8 cellular contexts compared by ENCODE assay signal in genomic region chr12:87661770-87662402, GRCh38.
DNase-seq lines count a peak whose midpoint lies in the region; ATAC-seq and TF ChIP-seq lines count a peak whose summit lies in the region.

No MANE protein-coding gene starts in this region.

- H3K36me3 ChIP-seq in RWPE2 (ENCODE audit: low read depth) (no peaks in the 10 kb centered on the region), mesenchymal stem cell (ENCODE audit: control insufficient read depth in 1 of 2, insufficient read depth in 2 of 2, low read depth in 1 of 2, low read length in 2 of 2) (no peaks in the 10 kb centered on the region), gastroesophageal sphincter (no peaks in the 10 kb centered on the region)

- H2BK12ac ChIP-seq in mesenchymal stem cell (ENCODE audit: low read length in 2 of 2): no peak overlapping the region

- no peak overlapping the region for H2AK5ac ChIP-seq in mesenchymal stem cell (ENCODE audit: low read length, severe bottlenecking)

- no peaks in the 10 kb centered on the region for H3K27me3 ChIP-seq in RWPE2 (ENCODE audit: insufficient read depth, poor library complexity, severe bottlenecking)
- no peaks in the 10 kb centered on the region for H3K27me3 ChIP-seq in mesenchymal stem cell (ENCODE audit: control insufficient read depth in 1 of 2, insufficient read depth in 1 of 2, low read length in 2 of 2)
- H3K27me3 ChIP-seq in gastroesophageal sphincter: no peaks in the 10 kb centered on the region

- H3K14ac ChIP-seq in mesenchymal stem cell (ENCODE audit: low read length in 2 of 2): no peak overlapping the region

- CTCF ChIA-PET in HEK293T (lab: Yijun Ruan, JAX): no interaction called here

- H2AFZ ChIP-seq in mesenchymal stem cell (ENCODE audit: low read depth, low read length): no peak overlapping the region

- H3K4ac ChIP-seq in mesenchymal stem cell (ENCODE audit: low read depth in 1 of 2, low read length in 2 of 2): no peak overlapping the region

- ATAC-seq in HG03039 (IDR thresholded peaks at IDR 0.05; ENCODE audit: unreplicated experiment) (peak; percentile 73), RWPE2 (ENCODE audit: low read depth) (peak; percentile 87), gastroesophageal sphincter (no peak)

- H3K18ac ChIP-seq in mesenchymal stem cell (ENCODE audit: low read depth in 1 of 2, low read length in 2 of 2): no peak overlapping the region

- no peak overlapping the region for H4K91ac ChIP-seq in mesenchymal stem cell (ENCODE audit: low read length)

- no peak for TF ChIP-seq EP300 in gastroesophageal sphincter (IDR thresholded peaks at IDR 0.05)

- no peak for TF ChIP-seq CTCF in RWPE2 (IDR thresholded peaks at IDR 0.05; ENCODE audit: poor library complexity, severe bottlenecking)
- no peak for TF ChIP-seq CTCF in gastroesophageal sphincter (IDR thresholded peaks at IDR 0.05)

- no peak overlapping the region for H3K23ac ChIP-seq in mesenchymal stem cell (ENCODE audit: low read length in 2 of 2)

- DNase-seq in NCI-H510A treated with DMSO at 0.1 percent for 48 hours (lab: John Stamatoyannopoulos, UW): peak; percentile 88
- no peak for DNase-seq in NCI-H510A (lab: John Stamatoyannopoulos, UW)
- DNase-seq in RWPE2 (ENCODE audit: low spot score): no peak
- DNase-seq in mesenchymal stem cell: peak; percentile 5
- no peak for DNase-seq in mucosa of gallbladder (ENCODE audit: low spot score)
- DNase-seq in HEK293T (ENCODE audit: extremely low spot score): no peak

- no peak overlapping the region for H3K27ac ChIP-seq in RWPE2 (ENCODE audit: poor library complexity, severe bottlenecking)
- no peak overlapping the region for H3K27ac ChIP-seq in mesenchymal stem cell (ENCODE audit: low read length, poor library complexity, severe bottlenecking)
- H3K27ac ChIP-seq in gastroesophageal sphincter: no peak overlapping the region

- no peak overlapping the region for H2BK120ac ChIP-seq in mesenchymal stem cell (ENCODE audit: low read depth, low read length)

- H2BK5ac ChIP-seq in mesenchymal stem cell (ENCODE audit: low read depth, low read length, poor library complexity, severe bottlenecking): no peak overlapping the region

- POLR2A ChIA-PET in HEK293T (lab: Yijun Ruan, JAX): no interaction called here

- WGBS in mesenchymal stem cell: 95% methylated on average over 2 of the region's 5 CpGs
- WGBS in gastroesophageal sphincter (ENCODE audit: low coverage in 1 of 2), 2 donors: 34 to 50% methylated on average over 5 of the region's 5 CpGs

- H3K4me3 ChIP-seq in RWPE2 (ENCODE audit: severe bottlenecking) (peak overlapping the region; percentile 37), mesenchymal stem cell (ENCODE audit: insufficient read depth in 1 of 2, low read depth in 1 of 2, low read length in 2 of 2) (peak overlapping the region in 1 of 2 experiments; percentile 72), gastroesophageal sphincter (peak overlapping the region in 1 of 2 donors; percentile 17)

- H4K8ac ChIP-seq in mesenchymal stem cell (ENCODE audit: low read length): no peak overlapping the region

- TF ChIP-seq POLR2A in gastroesophageal sphincter (IDR thresholded peaks at IDR 0.05): no peak

- H3K9me3 ChIP-seq in RWPE2 (ENCODE audit: severe bottlenecking) (no peaks in the 10 kb centered on the region), mesenchymal stem cell (ENCODE audit: control insufficient read depth, low read length) (no peaks in the 10 kb centered on the region), gastroesophageal sphincter (no peaks in the 10 kb centered on the region)

- no peak overlapping the region for H3K4me2 ChIP-seq in mesenchymal stem cell (ENCODE audit: low read length, poor library complexity, severe bottlenecking)

- no peak overlapping the region for H2BK15ac ChIP-seq in mesenchymal stem cell (ENCODE audit: low read depth, poor library complexity, severe bottlenecking)

- H3K79me1 ChIP-seq in mesenchymal stem cell (replicated peaks; ENCODE audit: low read length, poor library complexity, severe bottlenecking): no peaks in the 10 kb centered on the region

- H3K4me1 ChIP-seq in RWPE2 (ENCODE audit: insufficient read depth, poor library complexity, severe bottlenecking): peaks cover 6% of the 10 kb centered on the region
- no peaks in the 10 kb centered on the region for H3K4me1 ChIP-seq in mesenchymal stem cell (ENCODE audit: control insufficient read depth, insufficient read depth, low read depth, low read length)
- no peaks in the 10 kb centered on the region for H3K4me1 ChIP-seq in gastroesophageal sphincter

- H3K9ac ChIP-seq in mesenchymal stem cell (ENCODE audit: low read length): peak overlapping the region; percentile 73

TF ChIP-seq in HEK293T, 16 proteins besides CTCF, POLR2A, EP300 and RAD21:
- TF ChIP-seq SP1 (IDR thresholded peaks at IDR 0.05) (no peak), NFRKB (IDR thresholded peaks at IDR 0.05) (no peak), TARDBP (IDR thresholded peaks at IDR 0.05) (no peak), ARNT (IDR thresholded peaks at IDR 0.05) (no peak), ZNF384 (IDR thresholded peaks at IDR 0.05) (no peak), L3MBTL2 (conservative IDR thresholded peaks at IDR 0.05) (no peak), FOXM1 (IDR thresholded peaks at IDR 0.05; ENCODE audit: borderline replicate concordance) (no peak), HDGF (IDR thresholded peaks at IDR 0.05; ENCODE audit: borderline replicate concordance) (no peak), SUZ12 (IDR thresholded peaks at IDR 0.05) (no peak), FOXA1 (IDR thresholded peaks at IDR 0.05) (no peak), FOXK2 (IDR thresholded peaks at IDR 0.05) (no peak), CTBP1 (IDR thresholded peaks at IDR 0.05; ENCODE audit: borderline replicate concordance) (no peak), BHLHE40 (IDR thresholded peaks at IDR 0.05; ENCODE audit: borderline replicate concordance) (no peak), PKNOX1 (IDR thresholded peaks at IDR 0.05) (no peak), ELF4 (IDR thresholded peaks at IDR 0.05) (no peak), LEF1 (IDR thresholded peaks at IDR 0.05; ENCODE audit: borderline replicate concordance) (no peak)

Comparison
In these comparisons a context has a peak if more than half of its experiments do, and no peak if none do; other contexts are left out.
1. DNase-seq: peak in NCI-H510A treated with DMSO at 0.1 percent for 48 hours (single experiment) and mesenchymal stem cell (single experiment); none in NCI-H510A (single experiment), RWPE2 (single experiment), mucosa of gallbladder (single experiment) and HEK293T (single experiment).